Comparison of ENCODE assay signal across 32 cellular contexts in genomic region chr3:11007534-11007933, GRCh38. TPM values are rescaled to one million over a fixed set of nuclear protein-coding genes. Genes with fewer than 3 reads are reported as not detected.
DNase-seq lines count a peak whose midpoint lies in the region; ATAC-seq, FAIRE-seq and TF ChIP-seq lines count a peak whose summit lies in the region.
"Had no signal": no experiment of that assay in that cellular context is flagged by ENCODE, and none has a peak within 500 bp of the region (broad histone marks: within the 10 kb centered on the region; RNA-seq: fewer than 3 reads in every experiment).

No MANE protein-coding gene starts in this region.

- ATAC-seq in naive thymus-derived CD4-positive, alpha-beta T cell: no peak
- ATAC-seq: activated naive CD8-positive, alpha-beta T cell treated with anti-CD3 and anti-CD28 coated beads, Interleukin-2, amount 50 U/mL, for 24 hours; gastroesophageal sphincter; lower lobe of right lung; natural killer cell treated with Interleukin-12 subunit alpha and Interleukin-12 subunit beta and Interleukin-15 and Interleukin-18, amount 100 ng/mL, for 72 hours had no signal

- DNase-seq in DMS 273 (lab: John Stamatoyannopoulos, UW; ENCODE audit: unreplicated experiment) (peak; percentile 3), DMS 273 treated with DMSO at 0.1 percent for 48 hours (lab: John Stamatoyannopoulos, UW) (no peak), iPS-NIHi11 (ENCODE audit: low spot score) (peak; percentile 85), kidney (no peak), middle frontal gyrus (ENCODE audit: extremely low spot score, low spot score) (no peak)
- no peak for DNase-seq in naive thymus-derived CD4-positive, alpha-beta T cell
- DNase-seq: activated B cell treated with CpG ODN at 0.5 μM for 24 hours; activated gamma-delta T cell treated with Interleukin-2 at 50 U/mL for 16 hours; activated naive CD8-positive, alpha-beta T cell treated with anti-CD3 and anti-CD28 coated beads, Interleukin-2, amount 50 U/mL, for 24 hours; activated T-cell treated with anti-CD3 and anti-CD28 coated beads, Interleukin-2, amount 50 U/mL, for 48 hours; C1 segment of cervical spinal cord; cerebellar nuclear complex; DMS53; GDM1; Kasumi-1; lower lobe of right lung; NCI-H146; NCI-H226; NCI-H526 treated with DMSO at 0.1 percent for 48 hours; Peyer's patch; SHP77 treated with DMSO at 0.1 percent for 48 hours; stimulated activated CD4-positive, alpha-beta T cell treated with anti-CD3 and anti-CD28 coated beads, Interleukin-15, amount 100 ng/mL, for 24 hours; stimulated activated CD4-positive, alpha-beta T cell treated with anti-CD3 and anti-CD28 coated beads, Interleukin-4, amount 100 ng/mL, for 4 hours; T1000; trophoblast cell had no signal

- H3K36me3 Mint-ChIP-seq in brain: peaks cover 8% of the 10 kb centered on the region
- no peaks in the 10 kb centered on the region for H3K36me3 Mint-ChIP-seq in naive thymus-derived CD4-positive, alpha-beta T cell
- H3K36me3 Mint-ChIP-seq: natural killer cell treated with Interleukin-12 subunit alpha and Interleukin-12 subunit beta and Interleukin-15 and Interleukin-18, amount 100 ng/mL, for 72 hours had no signal

- TF ChIP-seq CTCF in brain (conservative IDR thresholded peaks at IDR 0.05) (no peak), kidney (IDR thresholded peaks at IDR 0.05; ENCODE audit: borderline replicate concordance, extremely low read depth, insufficient read depth) (no peak)

- H3K4me1 Mint-ChIP-seq in brain: peaks cover 90% of the 10 kb centered on the region
- peaks cover 0 to 1% (median 0%) of the 10 kb centered on the region in 7 donors for H3K4me1 Mint-ChIP-seq in naive thymus-derived CD4-positive, alpha-beta T cell
- H3K4me1 Mint-ChIP-seq: activated B cell treated with CpG ODN at 0.5 μM for 24 hours; activated naive CD8-positive, alpha-beta T cell treated with anti-CD3 and anti-CD28 coated beads, Interleukin-2, amount 50 U/mL, for 24 hours had no signal

- H3K27ac Mint-ChIP-seq in brain: peak overlapping the region in 3 of 5 experiments; percentile 23 to 97 (median 50)
- no peak overlapping the region for H3K27ac Mint-ChIP-seq in naive thymus-derived CD4-positive, alpha-beta T cell
- H3K27ac Mint-ChIP-seq: activated B cell treated with CpG ODN at 0.5 μM for 24 hours; activated naive CD8-positive, alpha-beta T cell treated with anti-CD3 and anti-CD28 coated beads, Interleukin-2, amount 50 U/mL, for 24 hours; natural killer cell treated with Interleukin-12 subunit alpha and Interleukin-12 subunit beta and Interleukin-15 and Interleukin-18, amount 100 ng/mL, for 72 hours had no signal

- H3K9me3 ChIP-seq in kidney (ENCODE audit: control insufficient read depth in 1 of 2, low read length in 2 of 2): no peaks in the 10 kb centered on the region
- H3K9me3 ChIP-seq in naive thymus-derived CD4-positive, alpha-beta T cell (ENCODE audit: control insufficient read depth in 2 of 3, low read length in 3 of 3): no peaks in the 10 kb centered on the region
- H3K9me3 ChIP-seq: gastroesophageal sphincter, lower lobe of right lung, Peyer's patch had no signal

- H3K27me3 ChIP-seq in naive thymus-derived CD4-positive, alpha-beta T cell (ENCODE audit: control insufficient read depth in 2 of 2, insufficient read depth in 2 of 2, low read length in 2 of 2): no peaks in the 10 kb centered on the region
- H3K27me3 ChIP-seq: Peyer's patch had no signal

- no peak overlapping the region for H3K9ac ChIP-seq in kidney (ENCODE audit: low read length in 2 of 2)

- no peak overlapping the region for H3K4me3 ChIP-seq in kidney (ENCODE audit: low read length in 2 of 2)
- H3K4me3 ChIP-seq in naive thymus-derived CD4-positive, alpha-beta T cell (ENCODE audit: low read length): no peak overlapping the region
- H3K4me3 ChIP-seq: gastroesophageal sphincter, lower lobe of right lung, Peyer's patch had no signal

- no peaks in the 10 kb centered on the region for H3K27me3 Mint-ChIP-seq in brain
- H3K27me3 Mint-ChIP-seq in naive thymus-derived CD4-positive, alpha-beta T cell: peaks cover 0 to 12% (median 2%) of the 10 kb centered on the region in 5 donors
- H3K27me3 Mint-ChIP-seq: activated B cell treated with CpG ODN at 0.5 μM for 24 hours had no signal

- H3K27ac ChIP-seq in temporal lobe (ENCODE audit: low read depth, low read length) (peak overlapping the region; percentile 88), kidney (ENCODE audit: low read depth in 2 of 2, low read length in 2 of 2) (no peak overlapping the region)
- no peak overlapping the region for H3K27ac ChIP-seq in naive thymus-derived CD4-positive, alpha-beta T cell (ENCODE audit: low read depth, low read length)
- H3K27ac ChIP-seq: 22Rv1, gastroesophageal sphincter, lower lobe of right lung, Peyer's patch had no signal

- H3K4me3 Mint-ChIP-seq in brain: no peak overlapping the region
- H3K4me3 Mint-ChIP-seq in naive thymus-derived CD4-positive, alpha-beta T cell: no peak overlapping the region
- H3K4me3 Mint-ChIP-seq: activated B cell treated with CpG ODN at 0.5 μM for 24 hours; activated naive CD8-positive, alpha-beta T cell treated with anti-CD3 and anti-CD28 coated beads, Interleukin-2, amount 50 U/mL, for 24 hours; natural killer cell treated with Interleukin-12 subunit alpha and Interleukin-12 subunit beta and Interleukin-15 and Interleukin-18, amount 100 ng/mL, for 72 hours had no signal

- POLR2A ChIA-PET in naive thymus-derived CD4-positive, alpha-beta T cell (lab: Charles Lee): no interaction called here

- CTCF ChIA-PET in naive thymus-derived CD4-positive, alpha-beta T cell (lab: Charles Lee): no interaction called here

- intact Hi-C loops in kidney (cut with DNase I): no loop called here
- intact Hi-C loops in naive thymus-derived CD4-positive, alpha-beta T cell (cut with micrococcal nuclease): no loop called here

- H3K9me3 Mint-ChIP-seq in brain: no peaks in the 10 kb centered on the region
- no peaks in the 10 kb centered on the region for H3K9me3 Mint-ChIP-seq in naive thymus-derived CD4-positive, alpha-beta T cell
- H3K9me3 Mint-ChIP-seq: activated B cell treated with CpG ODN at 0.5 μM for 24 hours; activated naive CD8-positive, alpha-beta T cell treated with anti-CD3 and anti-CD28 coated beads, Interleukin-2, amount 50 U/mL, for 24 hours; natural killer cell treated with Interleukin-12 subunit alpha and Interleukin-12 subunit beta and Interleukin-15 and Interleukin-18, amount 100 ng/mL, for 72 hours had no signal

- no peak for FAIRE-seq in kidney (lab: Jason Lieb, UNC)
- FAIRE-seq: islet of Langerhans had no signal

- H3K36me3 ChIP-seq in kidney (ENCODE audit: control insufficient read depth in 1 of 2, insufficient read depth in 2 of 2, low read length in 2 of 2): no peaks in the 10 kb centered on the region
- no peaks in the 10 kb centered on the region for H3K36me3 ChIP-seq in naive thymus-derived CD4-positive, alpha-beta T cell (ENCODE audit: control insufficient read depth in 2 of 3, insufficient read depth in 3 of 3, low read length in 3 of 3)
- H3K36me3 ChIP-seq: gastroesophageal sphincter, lower lobe of right lung, Peyer's patch had no signal

- no peaks in the 10 kb centered on the region for H3K4me1 ChIP-seq in kidney (ENCODE audit: control insufficient read depth in 1 of 2, insufficient read depth in 1 of 2, low read depth in 1 of 2, low read length in 2 of 2)
- no peaks in the 10 kb centered on the region for H3K4me1 ChIP-seq in naive thymus-derived CD4-positive, alpha-beta T cell (ENCODE audit: control insufficient read depth in 2 of 2, insufficient read depth in 2 of 2, low read length in 2 of 2)
- H3K4me1 ChIP-seq: gastroesophageal sphincter, lower lobe of right lung, Peyer's patch had no signal

RNA-seq across cellular contexts. Expression of gene SLC6A1, which starts 15.0 kb away (rescaled TPM):
- polyA plus RNA-seq in brain (ENCODE audit: insufficient read depth, low read depth, low replicate concordance) (47.7 TPM), kidney (ENCODE audit: insufficient read depth, low read depth, low replicate concordance) (not detected)
- total RNA-seq in temporal lobe (54.6 TPM), kidney (2.1 TPM)
- total RNA-seq in naive thymus-derived CD4-positive, alpha-beta T cell: not detected
- not detected for polyA plus RNA-seq in naive thymus-derived CD4-positive, alpha-beta T cell
- total RNA-seq: activated B cell treated with CpG ODN at 0.5 μM for 24 hours; natural killer cell treated with Interleukin-12 subunit alpha and Interleukin-12 subunit beta and Interleukin-15 and Interleukin-18, amount 100 ng/mL, for 72 hours; osteoblast had no signal

Comparison
In these comparisons a context has a peak if more than half of its experiments do, and no peak if none do; other contexts are left out.
1. DNase-seq: peak in DMS 273 (single experiment) and iPS-NIHi11 (single experiment); none in DMS 273 treated with DMSO at 0.1 percent for 48 hours (single experiment), kidney (single experiment), middle frontal gyrus (single experiment) and naive thymus-derived CD4-positive, alpha-beta T cell (0 of 9).
2. H3K27ac Mint-ChIP-seq: peak in brain (3 of 5); none in naive thymus-derived CD4-positive, alpha-beta T cell (0 of 9).
3. RNA of gene SLC6A1, which starts 15.0 kb away (total RNA-seq): 54.6 TPM in temporal lobe (single experiment); 2.1 TPM in kidney (single experiment) and not detected in naive thymus-derived CD4-positive, alpha-beta T cell; every median in the first group is over 10 times any median in the second.